ENCODE assay signal across 36 cellular contexts in the genomic region with DNA sequence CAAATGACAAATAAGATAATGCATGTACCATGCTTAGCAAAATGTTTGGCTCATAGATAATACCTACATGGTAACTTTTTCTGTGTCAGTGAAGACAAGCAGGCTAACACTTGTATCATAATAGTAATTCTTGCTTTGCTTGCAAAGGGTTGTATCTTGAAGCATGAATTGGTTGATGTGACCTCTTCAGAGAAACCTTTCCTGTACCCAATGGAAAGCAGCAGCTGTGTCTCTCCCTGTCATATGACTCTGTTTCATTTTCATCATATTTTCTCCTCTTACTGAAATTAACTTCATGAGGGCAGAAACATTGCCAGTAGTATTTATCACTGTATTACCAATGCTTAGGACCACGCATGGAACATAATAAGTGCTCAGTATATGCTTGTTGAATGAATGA. TPM values are rescaled to one million over a fixed set of nuclear protein-coding genes. Genes with fewer than 3 reads are reported as not detected.
"Had no signal": no experiment of that assay in that cellular context is flagged by ENCODE, and none has a peak within 500 bp of the region (broad histone marks: within the 10 kb centered on the region; RNA-seq: fewer than 3 reads in every experiment).

No MANE protein-coding gene starts in this region.

- H3K4me1 ChIP-seq: ascending aorta, breast epithelium, SJCRH30 had no signal

- FAIRE-seq: TTC549 had no signal

- DNase-seq: activated CD4-positive, alpha-beta T cell treated with anti-CD3 and anti-CD28 coated beads for 36 hours; activated CD4-positive, alpha-beta T cell treated with anti-CD3 and anti-CD28 coated beads, Interleukin-2, amount 10 ng/mL, durations not matched to agents 7 days and 5 days; activated CD4-positive, alpha-beta T cell treated with anti-CD3 and anti-CD28 coated beads, Interleukin-2, amount 50 U/mL, for 48 hours; activated CD8-positive, alpha-beta T cell treated with anti-CD3 and anti-CD28 coated beads, Interleukin-2, amount 10 ng/mL, durations not matched to agents 7 days and 5 days; activated gamma-delta T cell treated with Interleukin-2 at 50 U/mL for 16 hours; activated naive CD4-positive, alpha-beta T cell treated with anti-CD3 and anti-CD28 coated beads for 36 hours; activated naive CD8-positive, alpha-beta T cell treated with anti-CD3 and anti-CD28 coated beads for 36 hours; activated T-cell treated with anti-CD3 and anti-CD28 coated beads, Interleukin-2, amount 50 U/mL, for 24 hours; amygdala; MV-4-11; NCI-H1092; NCI-H1436 treated with DMSO at 0.1 percent for 48 hours; NCI-H187; NCI-H2029 treated with DMSO at 0.1 percent for 48 hours; NCI-H2107; NCI-H2171; NCI-H2227 treated with DMSO at 0.1 percent for 48 hours; NCI-H446; NCI-H510A treated with DMSO at 0.1 percent for 48 hours; NCI-H526 treated with DMSO at 0.1 percent for 48 hours; NCI-H82; SHP77; SJCRH30 had no signal

- ATAC-seq: activated CD4-positive, alpha-beta T cell treated with anti-CD3 and anti-CD28 coated beads for 36 hours; activated CD4-positive, CD25-positive, alpha-beta regulatory T cell treated with anti-CD3 and anti-CD28 coated beads, Interleukin-2, amount 50 U/mL, for 24 hours; activated CD8-positive, alpha-beta T cell treated with anti-CD3 and anti-CD28 coated beads, Interleukin-2, amount 10 ng/mL, durations not matched to agents 7 days and 5 days; Panc1; WTC11 had no signal

- H3K4me3 ChIP-seq: ascending aorta, breast epithelium, SJCRH30, SK-N-MC had no signal

- H3K9me3 ChIP-seq: ascending aorta, breast epithelium, SJCRH30 had no signal

- H3K36me3 ChIP-seq: ascending aorta, breast epithelium, SJCRH30 had no signal

- H3K27ac ChIP-seq: ascending aorta, breast epithelium, SJCRH30, SK-N-MC had no signal

- H3K27me3 ChIP-seq: ascending aorta, breast epithelium, SJCRH30 had no signal

RNA-seq across cellular contexts. Expression of a gene that starts 4.4 kb away (rescaled TPM):
- total RNA-seq: activated CD4-positive, alpha-beta T cell treated with anti-CD3 and anti-CD28 coated beads for 36 hours; activated CD4-positive, alpha-beta T cell treated with anti-CD3 and anti-CD28 coated beads, Interleukin-2, amount 10 ng/mL, durations not matched to agents 7 days and 5 days; activated CD8-positive, alpha-beta T cell treated with anti-CD3 and anti-CD28 coated beads, Interleukin-2, amount 10 ng/mL, durations not matched to agents 7 days and 5 days; activated naive CD4-positive, alpha-beta T cell treated with anti-CD3 and anti-CD28 coated beads for 36 hours; activated naive CD8-positive, alpha-beta T cell treated with anti-CD3 and anti-CD28 coated beads for 36 hours; ascending aorta; cardiac septum; MCF 10A; SJCRH30; WTC11 had no signal

RNA-seq across cellular contexts. Expression of a gene that starts 26.0 kb away (rescaled TPM):
- total RNA-seq: activated CD4-positive, alpha-beta T cell treated with anti-CD3 and anti-CD28 coated beads, Interleukin-2, amount 10 ng/mL, durations not matched to agents 7 days and 5 days; activated CD8-positive, alpha-beta T cell treated with anti-CD3 and anti-CD28 coated beads, Interleukin-2, amount 10 ng/mL, durations not matched to agents 7 days and 5 days had no signal
- polyA plus RNA-seq: IgD-negative memory B cell had no signal

RNA-seq across cellular contexts. Expression of a gene that starts 30.9 kb away (rescaled TPM):
- total RNA-seq: activated CD4-positive, alpha-beta T cell treated with anti-CD3 and anti-CD28 coated beads for 36 hours; activated CD4-positive, alpha-beta T cell treated with anti-CD3 and anti-CD28 coated beads, Interleukin-2, amount 10 ng/mL, durations not matched to agents 7 days and 5 days; activated CD8-positive, alpha-beta T cell treated with anti-CD3 and anti-CD28 coated beads, Interleukin-2, amount 10 ng/mL, durations not matched to agents 7 days and 5 days; activated naive CD4-positive, alpha-beta T cell treated with anti-CD3 and anti-CD28 coated beads for 36 hours; activated naive CD8-positive, alpha-beta T cell treated with anti-CD3 and anti-CD28 coated beads for 36 hours; activated T-helper 2 cell treated with anti-CD3 and anti-CD28 coated beads, Interferon-gamma antibody, Interleukin-2, Interleukin-4, amounts not matched to agents 10 μg/mL and 5 μg/mL and 100 μg/mL, durations not matched to agents 14 hours and 24 hours and 36 hours; ascending aorta; breast epithelium; cardiac septum; MCF 10A; RPMI7951; SJCRH30; WTC11 had no signal
- polyA plus RNA-seq: adipose tissue, IgD-negative memory B cell had no signal
